In genomic region chr11:64246874-64247728, GRCh38 we compare ENCODE assay signal across 8 cellular contexts. TPM values are rescaled to one million over a fixed set of nuclear protein-coding genes. Genes with fewer than 3 reads are reported as not detected.
DNase-seq lines count a peak whose midpoint lies in the region; ATAC-seq and TF ChIP-seq lines count a peak whose summit lies in the region.

Gene PPP1R14B (minus strand): TSS chr11:64246943. CDS start chr11:64246673, 270 bp downstream.

- ATAC-seq in activated CD8-positive, alpha-beta T cell treated with anti-CD3 and anti-CD28 coated beads, Interleukin-2, amount 10 ng/mL, durations not matched to agents 7 days and 5 days: peak; percentile 61
- ATAC-seq in lower lobe of right lung: peak; percentile 80 to 86
- no peak for ATAC-seq in GM21360 (IDR thresholded peaks at IDR 0.05; ENCODE audit: unreplicated experiment)

- no peaks in the 10 kb centered on the region for H3K9me3 Mint-ChIP-seq in activated CD8-positive, alpha-beta T cell treated with anti-CD3 and anti-CD28 coated beads, Interleukin-2, amount 10 ng/mL, durations not matched to agents 7 days and 5 days (ENCODE audit: insufficient read depth)

- H3K27ac Mint-ChIP-seq in activated CD8-positive, alpha-beta T cell treated with anti-CD3 and anti-CD28 coated beads, Interleukin-2, amount 10 ng/mL, durations not matched to agents 7 days and 5 days: peak within 1 kb of the TSS; percentile 85

- H3K36me3 ChIP-seq in lower lobe of right lung: peaks cover 13% of the 10 kb centered on the region

- peaks cover 42% of the 10 kb centered on the region for H3K4me1 ChIP-seq in lower lobe of right lung

- peaks cover 20% of the 10 kb centered on the region for H3K36me3 Mint-ChIP-seq in activated CD8-positive, alpha-beta T cell treated with anti-CD3 and anti-CD28 coated beads, Interleukin-2, amount 10 ng/mL, durations not matched to agents 7 days and 5 days (ENCODE audit: low read depth)

- H3K27me3 ChIP-seq in HL-60 (ENCODE audit: insufficient read depth, poor library complexity, severe bottlenecking) (no peaks in the 10 kb centered on the region), lower lobe of right lung (ENCODE audit: low read depth) (no peaks in the 10 kb centered on the region)

- peak; percentile 86 to 89 for DNase-seq in HL-60 (ENCODE audit: low read depth in 1 of 2, low spot score in 1 of 2)
- DNase-seq in NOMO-1 (lab: John Stamatoyannopoulos, UW; ENCODE audit: unreplicated experiment in 2 of 2): peak; percentile 70 to 92
- peak; percentile 85 for DNase-seq in activated CD8-positive, alpha-beta T cell treated with anti-CD3 and anti-CD28 coated beads, Interleukin-2, amount 10 ng/mL, durations not matched to agents 7 days and 5 days
- DNase-seq in effector CD8-positive, alpha-beta T cell (lab: John Stamatoyannopoulos, UW): peak; percentile 59
- DNase-seq in lower lobe of right lung: peak; percentile 92
- peak; percentile 76 to 87 for DNase-seq in stimulated activated CD4-positive, alpha-beta T cell treated with anti-CD3 and anti-CD28 coated beads, Interleukin-4, amount 100 ng/mL, for 48 hours (ENCODE audit: low read depth in 2 of 2)

- TF ChIP-seq CTCF in GM12875 (IDR thresholded peaks at IDR 0.05; ENCODE audit: borderline replicate concordance, insufficient read depth, low read depth, low read length) (no peak), HL-60 (IDR thresholded peaks at IDR 0.05; ENCODE audit: insufficient read depth, low read length) (no peak), lower lobe of right lung (IDR thresholded peaks at IDR 0.05) (peak; percentile 21)

- CTCF ChIA-PET in activated CD8-positive, alpha-beta T cell treated with anti-CD3 and anti-CD28 coated beads, Interleukin-2, amount 10 ng/mL, durations not matched to agents 7 days and 5 days (lab: Charles Lee): interaction anchor here (0.9 to 6.8 kb wide), 7 partner anchors 9 to 70 kb away, joined by 3 to 57 read pairs (median 5); partner anchors contain the start of genes CATSPERZ, ESRRA, FERMT3 and TRMT112

- peak within 1 kb of the TSS; percentile 93 for H3K27ac ChIP-seq in HL-60 (replicated peaks)
- H3K27ac ChIP-seq in lower lobe of right lung: peak within 1 kb of the TSS; percentile 79

- peaks cover 53% of the 10 kb centered on the region for H3K4me1 Mint-ChIP-seq in activated CD8-positive, alpha-beta T cell treated with anti-CD3 and anti-CD28 coated beads, Interleukin-2, amount 10 ng/mL, durations not matched to agents 7 days and 5 days (ENCODE audit: low read depth)

- no peaks in the 10 kb centered on the region for H3K9me3 ChIP-seq in lower lobe of right lung

- H3K4me3 ChIP-seq in GM12875 (ENCODE audit: low read depth, low read length) (peak within 1 kb of the TSS; percentile 66), HL-60 (replicated peaks; ENCODE audit: insufficient read depth, low read length) (peak within 1 kb of the TSS; percentile 81), lower lobe of right lung (peak within 1 kb of the TSS; percentile 94)

- peak within 1 kb of the TSS; percentile 88 for H3K4me3 Mint-ChIP-seq in activated CD8-positive, alpha-beta T cell treated with anti-CD3 and anti-CD28 coated beads, Interleukin-2, amount 10 ng/mL, durations not matched to agents 7 days and 5 days

- intact Hi-C loops in lower lobe of right lung (cut with DNase I): no loop called here

- POLR2A ChIA-PET in activated CD8-positive, alpha-beta T cell treated with anti-CD3 and anti-CD28 coated beads, Interleukin-2, amount 10 ng/mL, durations not matched to agents 7 days and 5 days (lab: Charles Lee): interaction anchor here (0.6 to 6.3 kb wide), 9 partner anchors 10 to 1690 kb away, joined by 3 to 58 read pairs (median 5); partner anchors contain the start of genes FERMT3, NUDT22, STIP1 and TRMT112

- no peaks in the 10 kb centered on the region for H3K27me3 Mint-ChIP-seq in activated CD8-positive, alpha-beta T cell treated with anti-CD3 and anti-CD28 coated beads, Interleukin-2, amount 10 ng/mL, durations not matched to agents 7 days and 5 days (ENCODE audit: low read depth)

RNA-seq across cellular contexts. Expression of gene PPP1R14B, which starts in this region (rescaled TPM):
- total RNA-seq in activated CD8-positive, alpha-beta T cell treated with anti-CD3 and anti-CD28 coated beads, Interleukin-2, amount 10 ng/mL, durations not matched to agents 7 days and 5 days: 100 to 1,000 TPM; 178 to 197 TPM
- 55.4 TPM for total RNA-seq in lower lobe of right lung
